20 cellular contexts compared by ENCODE assay signal in genomic region chr21:44405948-44406872, GRCh38. TPM values are rescaled to one million over a fixed set of nuclear protein-coding genes. Genes with fewer than 3 reads are reported as not detected.
DNase-seq lines count a peak whose midpoint lies in the region; ATAC-seq and TF ChIP-seq lines count a peak whose summit lies in the region.
"Had no signal": no experiment of that assay in that cellular context is flagged by ENCODE, and none has a peak within 500 bp of the region (broad histone marks: within the 10 kb centered on the region; RNA-seq: fewer than 3 reads in every experiment).

No MANE protein-coding gene starts in this region.

- H3K4me1 ChIP-seq in PC-3 (ENCODE audit: insufficient read depth, low read length): no peaks in the 10 kb centered on the region
- H3K4me1 ChIP-seq in tibial nerve: no peaks in the 10 kb centered on the region
- H3K4me1 ChIP-seq: BE2C, sigmoid colon, upper lobe of right lung had no signal

- H3K4me3 ChIP-seq in PC-3 (ENCODE audit: low read length): no peak overlapping the region
- no peak overlapping the region for H3K4me3 ChIP-seq in kidney epithelial cell (ENCODE audit: low read depth, low read length)
- no peak overlapping the region for H3K4me3 ChIP-seq in tibial nerve
- H3K4me3 ChIP-seq: lung, sigmoid colon, upper lobe of right lung had no signal

- H3K36me3 ChIP-seq in PC-3 (ENCODE audit: low read depth, low read length) (no peaks in the 10 kb centered on the region), kidney epithelial cell (ENCODE audit: control insufficient read depth, insufficient read depth, low read length) (no peaks in the 10 kb centered on the region), tibial nerve (no peaks in the 10 kb centered on the region)
- H3K36me3 ChIP-seq: BE2C, sigmoid colon, upper lobe of right lung had no signal

- CTCF ChIA-PET in PC-3 (lab: Charles Lee): no interaction called here

- no peaks in the 10 kb centered on the region for H3K79me2 ChIP-seq in PC-3 (ENCODE audit: low read length)

- H2AFZ ChIP-seq in PC-3 (ENCODE audit: low read length): no peak overlapping the region

- no peaks in the 10 kb centered on the region for H3K9me2 ChIP-seq in PC-3 (replicated peaks; ENCODE audit: low read length)

- H3K9ac ChIP-seq in PC-3 (ENCODE audit: low read length): no peak overlapping the region
- H3K9ac ChIP-seq: KMS-11 had no signal

- H3K27ac ChIP-seq in PC-3 (ENCODE audit: low read length): no peak overlapping the region
- no peak overlapping the region for H3K27ac ChIP-seq in tibial nerve
- H3K27ac ChIP-seq: KMS-11, sigmoid colon, upper lobe of right lung, VCaP had no signal

- DNase-seq in 8988T (peak; percentile 38), Daoy (ENCODE audit: low read depth) (peak; percentile 84), PC-3 (peak; percentile 28), kidney epithelial cell (ENCODE audit: low read depth) (peak; percentile 34), tibial nerve (ENCODE audit: low spot score in 2 of 2) (no peak), SW480 (ENCODE audit: low spot score) (no peak), NCI-H2171 (lab: John Stamatoyannopoulos, UW) (no peak)
- DNase-seq: activated naive CD4-positive, alpha-beta T cell; BE2C; effector CD4-positive, alpha-beta T cell; NCI-H1417 treated with DMSO at 0.1 percent for 48 hours; NCI-H345; nephron progenitor cell; sigmoid colon; stimulated activated CD4-positive, alpha-beta T cell treated with anti-CD3 and anti-CD28 coated beads, Interleukin-4, amount 100 ng/mL, for 4 hours; upper lobe of right lung had no signal

- H3K4me2 ChIP-seq in PC-3 (ENCODE audit: low read length): no peak overlapping the region
- H3K4me2 ChIP-seq: KMS-11 had no signal

- no peaks in the 10 kb centered on the region for H4K20me1 ChIP-seq in PC-3 (ENCODE audit: low read length)

- intact Hi-C loops in PC-3 (cut with micrococcal nuclease): no loop called here

- POLR2A ChIA-PET in PC-3 (lab: Charles Lee; ENCODE audit: unreplicated experiment): no interaction called here

- no peaks in the 10 kb centered on the region for H3F3A ChIP-seq in PC-3 (ENCODE audit: low read length, unreplicated experiment)

- 0 out of 2 replicates have a peak, but pooled peaks cover 10% of the 10 kb centered on the region for H3K9me3 ChIP-seq in PC-3 (ENCODE audit: low read length)
- H3K9me3 ChIP-seq in tibial nerve: no peaks in the 10 kb centered on the region
- H3K9me3 ChIP-seq: BE2C, sigmoid colon, upper lobe of right lung had no signal

- TF ChIP-seq CTCF in PC-3 (conservative IDR thresholded peaks at IDR 0.05; ENCODE audit: low read depth, low read length): no peak
- TF ChIP-seq CTCF in kidney epithelial cell (IDR thresholded peaks at IDR 0.05; ENCODE audit: insufficient read depth, low read length, poor library complexity, severe bottlenecking): no peak
- TF ChIP-seq CTCF in tibial nerve (IDR thresholded peaks at IDR 0.05): no peak

- WGBS in tibial nerve, 2 donors: 81 to 83% methylated on average over 32 to 37 of the region's 37 CpGs

- H3K27me3 ChIP-seq in PC-3 (ENCODE audit: low read length): peaks cover under 1% of the 10 kb centered on the region; the same call in 1 of the 2 replicates
- no peaks in the 10 kb centered on the region for H3K27me3 ChIP-seq in kidney epithelial cell (ENCODE audit: control insufficient read depth, insufficient read depth, low read length)
- no peaks in the 10 kb centered on the region for H3K27me3 ChIP-seq in tibial nerve
- H3K27me3 ChIP-seq: BE2C, upper lobe of right lung had no signal

- BruUV-seq in PC-3 (replicated peaks; lab: Mats Ljungman, UMichigan): no TSS peak

- no peak for TF ChIP-seq EP300 in tibial nerve (IDR thresholded peaks at IDR 0.05)

- no peak for TF ChIP-seq POLR2A in tibial nerve (IDR thresholded peaks at IDR 0.05)

- ATAC-seq in PC-3 (no peak), GM21526 (IDR thresholded peaks at IDR 0.05; ENCODE audit: low FRiP score, unreplicated experiment) (no peak)
- ATAC-seq: upper lobe of right lung had no signal

RNA-seq across cellular contexts. Expression of gene LRRC3, which starts 49.1 kb away (rescaled TPM):
- total RNA-seq in Daoy (2014; rRNA removed; shearing (Covaris generic)): 0.06 and 0.17 TPM in 2 replicates
- total RNA-seq in PC-3 (2014; rRNA removed) (3.1 and 4.1 TPM in 2 replicates), kidney epithelial cell (3.4 and 3.6 TPM in 2 replicates), tibial nerve (1 to 10 TPM; 2.0 to 8.0 (median 3.8) TPM)

RNA-seq across cellular contexts. Expression of gene TRPM2, which starts 52.8 kb away (rescaled TPM):
- 4.4 and 9.1 TPM in 2 replicates for total RNA-seq in Daoy (2014; rRNA removed; shearing (Covaris generic))
- total RNA-seq in PC-3 (2014; rRNA removed) (48.3 and 50.0 TPM in 2 replicates), kidney epithelial cell (2.8 and 2.9 TPM in 2 replicates), tibial nerve (10 to 100 TPM in 1 of 4 donors, 1 to 10 TPM in 3; 4.9 to 10.3 (median 7.8) TPM)

Comparison
In these comparisons a context has a peak if more than half of its experiments do, and no peak if none do; other contexts are left out.
1. DNase-seq: peak in 8988T (single experiment), Daoy (single experiment), PC-3 (single experiment) and kidney epithelial cell (single experiment); none in tibial nerve (0 of 2), SW480 (single experiment) and NCI-H2171 (single experiment).